23 cellular contexts compared by ENCODE assay signal in genomic region chr1:184014271-184014670, GRCh38.
"Had no signal": no experiment of that assay in that cellular context is flagged by ENCODE, and none has a peak within 500 bp of the region (broad histone marks: within the 10 kb centered on the region; RNA-seq: fewer than 3 reads in every experiment).

No MANE protein-coding gene starts in this region.

- ATAC-seq: activated CD8-positive, alpha-beta T cell treated with anti-CD3 and anti-CD28 coated beads for 36 hours; activated naive CD4-positive, alpha-beta T cell treated with anti-CD3 and anti-CD28 coated beads, Interleukin-2, amount 50 U/mL, for 72 hours; Panc1 had no signal

- H3K36me3 ChIP-seq: adrenal gland, brain microvascular endothelial cell, cardiac muscle cell, SJCRH30 had no signal

- H3K4me1 ChIP-seq: adrenal gland, SJCRH30 had no signal

- DNase-seq: activated CD4-positive, alpha-beta T cell treated with anti-CD3 and anti-CD28 coated beads, Interleukin-2, amount 10 ng/mL, durations not matched to agents 24 days and 14 days; activated CD4-positive, alpha-beta T cell treated with anti-CD3 and anti-CD28 coated beads, Interleukin-2, amount 50 U/mL, for 4 hours; activated CD8-positive, alpha-beta T cell treated with anti-CD3 and anti-CD28 coated beads for 36 hours; activated gamma-delta T cell; activated naive CD4-positive, alpha-beta T cell treated with Interleukin-2 at 50 U/mL for 16 hours; activated T-cell treated with anti-CD3 and anti-CD28 coated beads, Interleukin-2, amount 50 U/mL, for 24 hours; adrenal gland; anterior cingulate cortex; brain microvascular endothelial cell; NCI-H1105; NCI-H1417 treated with DMSO at 0.1 percent for 48 hours; NCI-H187 treated with DMSO at 0.1 percent for 48 hours; NCI-H2081; NCI-H2171 treated with DMSO at 0.1 percent for 48 hours; NCI-H226; NCI-H446 treated with DMSO at 0.1 percent for 48 hours; NCI-H524 treated with DMSO at 0.1 percent for 48 hours; SHP77; SJCRH30 had no signal

- H3K27ac ChIP-seq: adrenal gland, brain microvascular endothelial cell, cardiac muscle cell, SJCRH30, SK-N-MC had no signal

- H3K4me3 ChIP-seq: adrenal gland, cardiac muscle cell, SJCRH30, SK-N-MC had no signal

- H3K9me3 ChIP-seq: adrenal gland, SJCRH30 had no signal
